In the genomic region with DNA sequence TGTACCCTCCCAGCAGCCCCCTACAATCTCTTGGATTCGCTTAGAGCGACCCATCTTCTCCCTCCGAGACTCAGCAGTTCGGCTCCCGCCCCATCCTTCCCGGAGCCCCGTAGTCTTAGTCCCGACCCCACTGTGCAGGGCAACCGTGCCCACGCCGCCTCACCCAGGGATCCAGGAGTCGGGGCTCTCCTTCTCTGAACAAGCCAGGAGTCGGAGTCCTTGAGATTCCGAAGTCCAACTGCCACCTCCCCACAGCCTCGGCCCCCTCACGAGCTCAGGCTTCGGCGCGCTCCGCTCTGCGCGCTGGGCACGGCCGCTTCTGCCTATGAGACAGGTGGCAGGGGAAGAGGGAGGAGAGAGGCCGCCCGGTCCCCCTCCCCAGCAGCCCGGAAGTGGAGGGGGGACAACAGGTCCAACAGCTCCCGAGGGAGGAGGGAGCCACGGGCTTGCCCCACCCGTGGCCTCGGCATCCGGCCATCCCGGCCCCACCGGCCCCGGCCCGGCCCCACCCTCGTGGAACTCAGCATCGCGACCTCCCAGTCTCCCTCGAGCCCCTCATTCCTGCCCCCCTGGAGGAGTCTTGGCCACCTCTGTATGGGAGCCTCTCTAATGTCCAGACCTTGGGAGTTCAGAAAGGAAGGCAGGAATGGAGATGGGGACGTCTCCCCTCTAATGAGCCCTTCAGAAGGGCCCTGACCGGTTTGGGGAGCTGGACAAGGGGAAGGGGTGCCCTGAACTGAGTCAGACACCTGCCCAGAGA, we compare ENCODE assay signal across 8 cellular contexts. TPM values are rescaled to one million over a fixed set of nuclear protein-coding genes. Genes with fewer than 3 reads are reported as not detected.
DNase-seq lines count a peak whose midpoint lies in the region; ATAC-seq and TF ChIP-seq lines count a peak whose summit lies in the region.

A gene (minus strand): TSS at position 321 of the 760 bp plus-strand sequence. CDS start 628 bp downstream, outside the sequence.

- H4K20me1 ChIP-seq in KMS-11 (ENCODE audit: insufficient read depth): no peaks in the 10 kb centered on the region

- DNase-seq in CD8-positive, alpha-beta T cell: peak in 6 of 7 experiments; percentile 19 to 77 (median 43)
- no peak for DNase-seq in endothelial cell (ENCODE audit: low spot score)
- DNase-seq in myocyte (ENCODE audit: low read depth): peak; percentile 45
- DNase-seq in tibial artery: peak in 1 of 2 donors; percentile 75
- DNase-seq in COLO829 (ENCODE audit: low spot score): no peak

- peak within 1 kb of the TSS; percentile 96 for H3K4me2 ChIP-seq in KMS-11

- intact Hi-C loops in CD8-positive, alpha-beta T cell (cut with DNase I, micrococcal nuclease): loop anchor here (1.0 kb wide), 6 partner anchors 15 to 164 kb away; a partner anchor contains a TSS
- intact Hi-C loops in tibial artery (cut with DNase I; ENCODE audit: low total_unique reads): loop anchor here (5.0 kb wide), 1 partner anchor 42 kb away; no protein-coding TSS in a partner anchor

- peak; percentile 33 for ATAC-seq in CD8-positive, alpha-beta T cell
- peak; percentile 28 for ATAC-seq in GM21528 (IDR thresholded peaks at IDR 0.05; ENCODE audit: low FRiP score, unreplicated experiment)
- peak; percentile 28 to 34 for ATAC-seq in activated CD4-positive, CD25-positive, alpha-beta regulatory T cell treated with anti-CD3 and anti-CD28 coated beads, Interleukin-2, amount 50 U/mL, for 24 hours

- CTCF ChIA-PET in CD8-positive, alpha-beta T cell (lab: Charles Lee): interaction anchor here (0.6 to 3.9 kb wide), 13 partner anchors 9 to 72 kb away, joined by 3 to 38 read pairs (median 3); no protein-coding TSS in a partner anchor

- peak within 1 kb of the TSS; percentile 86 for H3K27ac ChIP-seq in CD8-positive, alpha-beta T cell (ENCODE audit: low read depth, low read length)
- H3K27ac ChIP-seq in KMS-11: peak within 1 kb of the TSS; percentile 51; the same call in 1 of the 2 replicates
- H3K27ac ChIP-seq in tibial artery: peak within 1 kb of the TSS; percentile 95 to 99

- no peaks in the 10 kb centered on the region for H3K27me3 ChIP-seq in CD8-positive, alpha-beta T cell (ENCODE audit: insufficient read depth, low read length)
- no peaks in the 10 kb centered on the region for H3K27me3 ChIP-seq in KMS-11 (ENCODE audit: insufficient read depth, low read depth)
- H3K27me3 ChIP-seq in tibial artery: no peaks in the 10 kb centered on the region

- peaks cover 19% of the 10 kb centered on the region for H3K4me1 ChIP-seq in CD8-positive, alpha-beta T cell (ENCODE audit: insufficient read depth, low read length)
- H3K4me1 ChIP-seq in KMS-11 (ENCODE audit: low read depth, poor library complexity, severe bottlenecking) (peaks cover 11% of the 10 kb centered on the region), tibial artery (peaks cover 0 to 20% (median 14%) of the 10 kb centered on the region in 4 donors)

- H2AFZ ChIP-seq in KMS-11 (ENCODE audit: low read depth): peak within 1 kb of the TSS; percentile 100

- peaks cover 34% of the 10 kb centered on the region for H3K4me1 Mint-ChIP-seq in CD8-positive, alpha-beta T cell (ENCODE audit: low read depth)
- H3K4me1 Mint-ChIP-seq in endothelial cell (ENCODE audit: unreplicated experiment): peaks cover 16% of the 10 kb centered on the region

- H3K9ac ChIP-seq in KMS-11: peak within 1 kb of the TSS; percentile 71

- peak within 1 kb of the TSS; percentile 97 for H3K4me3 ChIP-seq in CD8-positive, alpha-beta T cell (ENCODE audit: low read depth, low read length)
- H3K4me3 ChIP-seq in KMS-11 (IDR thresholded peaks at IDR 0.05; ENCODE audit: insufficient read depth, low read depth, low read length): peak within 1 kb of the TSS; percentile 62
- H3K4me3 ChIP-seq in tibial artery: peak within 1 kb of the TSS; percentile 88 to 91

- H3K4me3 Mint-ChIP-seq in CD8-positive, alpha-beta T cell: peak within 1 kb of the TSS; percentile 97
- H3K4me3 Mint-ChIP-seq in endothelial cell (ENCODE audit: unreplicated experiment): peak within 1 kb of the TSS; percentile 90

- no peaks in the 10 kb centered on the region for H3K36me3 ChIP-seq in CD8-positive, alpha-beta T cell (ENCODE audit: insufficient read depth, low read length)
- H3K36me3 ChIP-seq in KMS-11 (ENCODE audit: insufficient read depth): no peaks in the 10 kb centered on the region
- peaks cover 0 to 20% (median 15%) of the 10 kb centered on the region in 3 donors for H3K36me3 ChIP-seq in tibial artery

- no peaks in the 10 kb centered on the region for H3K27me3 Mint-ChIP-seq in CD8-positive, alpha-beta T cell (ENCODE audit: low read depth)
- H3K27me3 Mint-ChIP-seq in endothelial cell (ENCODE audit: unreplicated experiment): peaks cover 10% of the 10 kb centered on the region

- no peaks in the 10 kb centered on the region for H3K9me3 Mint-ChIP-seq in CD8-positive, alpha-beta T cell
- no peaks in the 10 kb centered on the region for H3K9me3 Mint-ChIP-seq in endothelial cell (ENCODE audit: unreplicated experiment)

- H3K79me2 ChIP-seq in KMS-11 (ENCODE audit: insufficient read depth, low read depth): no peaks in the 10 kb centered on the region

- peak within 1 kb of the TSS; percentile 96 for H3K27ac Mint-ChIP-seq in CD8-positive, alpha-beta T cell
- peak within 1 kb of the TSS; percentile 57 for H3K27ac Mint-ChIP-seq in endothelial cell (ENCODE audit: unreplicated experiment)

- H3K9me3 ChIP-seq in CD8-positive, alpha-beta T cell (ENCODE audit: low read length): no peaks in the 10 kb centered on the region
- H3K9me3 ChIP-seq in tibial artery: no peaks in the 10 kb centered on the region

- POLR2A ChIA-PET in CD8-positive, alpha-beta T cell (lab: Charles Lee): interaction anchor here (0.6 to 2.8 kb wide), 14 partner anchors 10 to 91 kb away, joined by 3 to 44 read pairs (median 3); a partner anchor contains a TSS

- H3K36me3 Mint-ChIP-seq in CD8-positive, alpha-beta T cell: peaks cover 38% of the 10 kb centered on the region
- H3K36me3 Mint-ChIP-seq in endothelial cell (ENCODE audit: low read depth, unreplicated experiment): peaks cover 19% of the 10 kb centered on the region

- no peak for TF ChIP-seq CTCF in CD8-positive, alpha-beta T cell (IDR thresholded peaks at IDR 0.05)
- TF ChIP-seq CTCF in KMS-11 (conservative IDR thresholded peaks at IDR 0.05; ENCODE audit: low read depth, low read length) (0 out of 2 replicates have a peak, but pooled peaks have one; percentile 27), endothelial cell (IDR thresholded peaks at IDR 0.05; ENCODE audit: unreplicated experiment) (no peak), tibial artery (IDR thresholded peaks at IDR 0.05) (no peak)

RNA-seq across cellular contexts. Expression of the gene that starts here (rescaled TPM):
- total RNA-seq in CD8-positive, alpha-beta T cell: 100 to 1,000 TPM; 149 to 166 TPM
- total RNA-seq in endothelial cell (ENCODE audit: unreplicated experiment): 9.6 TPM
- 7.8 and 15.7 TPM in 2 replicates for total RNA-seq in myocyte
- 5.6 TPM for polyA plus RNA-seq in myocyte (2012)

Comparison
In these comparisons a context has a peak if more than half of its experiments do, and no peak if none do; other contexts are left out.
1. DNase-seq: peak in CD8-positive, alpha-beta T cell (6 of 7) and myocyte (single experiment); none in endothelial cell (single experiment) and COLO829 (single experiment).
2. Peak in every context shown above with its lines, with median percentiles within 50 percentile points of each other: ATAC-seq, H3K27ac ChIP-seq and H3K4me3 ChIP-seq.